Comparison of ENCODE assay signal across 1 cellular context in genomic region chr4:113636438-113636818, GRCh38.
TF ChIP-seq lines count a peak whose summit lies in the region.

No MANE protein-coding gene starts in this region.

TF ChIP-seq in HepG2, 621 proteins besides CTCF, POLR2A, EP300 and RAD21 (continued from another document and continues in another):
- TF ChIP-seq THRA (CRISPR knock-in tag; IDR thresholded peaks at IDR 0.05; ENCODE audit: borderline replicate concordance), result peak; percentile 18; the same call in 1 of the 2 replicates
- TF ChIP-seq MIXL1 (CRISPR knock-in tag; IDR thresholded peaks at IDR 0.05), result peak; percentile 86
- TF ChIP-seq ZNF670 (CRISPR knock-in tag; IDR thresholded peaks at IDR 0.05; ENCODE audit: borderline replicate concordance), result peak; percentile 42; the same call in 1 of the 2 replicates
- peak; percentile 73; the same call in 1 of the 2 replicates for TF ChIP-seq ZNF644 (CRISPR knock-in tag; IDR thresholded peaks at IDR 0.05; ENCODE audit: low read depth)
- TF ChIP-seq, protein P1, sequence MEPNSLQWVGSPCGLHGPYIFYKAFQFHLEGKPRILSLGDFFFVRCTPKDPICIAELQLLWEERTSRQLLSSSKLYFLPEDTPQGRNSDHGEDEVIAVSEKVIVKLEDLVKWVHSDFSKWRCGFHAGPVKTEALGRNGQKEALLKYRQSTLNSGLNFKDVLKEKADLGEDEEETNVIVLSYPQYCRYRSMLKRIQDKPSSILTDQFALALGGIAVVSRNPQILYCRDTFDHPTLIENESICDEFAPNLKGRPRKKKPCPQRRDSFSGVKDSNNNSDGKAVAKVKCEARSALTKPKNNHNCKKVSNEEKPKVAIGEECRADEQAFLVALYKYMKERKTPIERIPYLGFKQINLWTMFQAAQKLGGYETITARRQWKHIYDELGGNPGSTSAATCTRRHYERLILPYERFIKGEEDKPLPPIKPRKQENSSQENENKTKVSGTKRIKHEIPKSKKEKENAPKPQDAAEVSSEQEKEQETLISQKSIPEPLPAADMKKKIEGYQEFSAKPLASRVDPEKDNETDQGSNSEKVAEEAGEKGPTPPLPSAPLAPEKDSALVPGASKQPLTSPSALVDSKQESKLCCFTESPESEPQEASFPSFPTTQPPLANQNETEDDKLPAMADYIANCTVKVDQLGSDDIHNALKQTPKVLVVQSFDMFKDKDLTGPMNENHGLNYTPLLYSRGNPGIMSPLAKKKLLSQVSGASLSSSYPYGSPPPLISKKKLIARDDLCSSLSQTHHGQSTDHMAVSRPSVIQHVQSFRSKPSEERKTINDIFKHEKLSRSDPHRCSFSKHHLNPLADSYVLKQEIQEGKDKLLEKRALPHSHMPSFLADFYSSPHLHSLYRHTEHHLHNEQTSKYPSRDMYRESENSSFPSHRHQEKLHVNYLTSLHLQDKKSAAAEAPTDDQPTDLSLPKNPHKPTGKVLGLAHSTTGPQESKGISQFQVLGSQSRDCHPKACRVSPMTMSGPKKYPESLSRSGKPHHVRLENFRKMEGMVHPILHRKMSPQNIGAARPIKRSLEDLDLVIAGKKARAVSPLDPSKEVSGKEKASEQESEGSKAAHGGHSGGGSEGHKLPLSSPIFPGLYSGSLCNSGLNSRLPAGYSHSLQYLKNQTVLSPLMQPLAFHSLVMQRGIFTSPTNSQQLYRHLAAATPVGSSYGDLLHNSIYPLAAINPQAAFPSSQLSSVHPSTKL (CRISPR knock-in tag; IDR thresholded peaks at IDR 0.05), result peak; percentile 86
- TF ChIP-seq DPF2 (CRISPR knock-in tag; IDR thresholded peaks at IDR 0.05; ENCODE audit: borderline replicate concordance, low read depth), result peak; percentile 19; the same call in 1 of the 2 replicates
- no peak for TF ChIP-seq ZNF253 (CRISPR knock-in tag; IDR thresholded peaks at IDR 0.05; ENCODE audit: borderline replicate concordance)
- TF ChIP-seq E2F1 (CRISPR knock-in tag; IDR thresholded peaks at IDR 0.05), result no peak
- TF ChIP-seq HMGXB4 (CRISPR knock-in tag; IDR thresholded peaks at IDR 0.05; ENCODE audit: borderline replicate concordance in 1 of 2, low read depth in 1 of 2), result peak; percentile 50 to 74; a peak in 2 of 4 replicates
- no peak for TF ChIP-seq SOX6 (IDR thresholded peaks at IDR 0.05)
- peak; percentile 64 for TF ChIP-seq SOX6 (CRISPR knock-in tag; IDR thresholded peaks at IDR 0.05)
- TF ChIP-seq SRSF1 (optimal IDR thresholded peaks at IDR 0.05; ENCODE audit: low read depth, low read length), result no peak
- no peak for TF ChIP-seq NCOA5 (CRISPR knock-in tag; IDR thresholded peaks at IDR 0.05)
- no peak for TF ChIP-seq RELA (CRISPR knock-in tag; IDR thresholded peaks at IDR 0.05)
- peak; percentile 91 for TF ChIP-seq ELF3 (CRISPR knock-in tag; IDR thresholded peaks at IDR 0.05)
- TF ChIP-seq HNF4G (IDR thresholded peaks at IDR 0.05; ENCODE audit: borderline replicate concordance, low read depth, low read length), result peak; percentile 72
- peak; percentile 42; the same call in 1 of the 2 replicates for TF ChIP-seq HNF4G (CRISPR knock-in tag; IDR thresholded peaks at IDR 0.05; ENCODE audit: borderline replicate concordance, low read depth)
- TF ChIP-seq SOX5 (CRISPR knock-in tag; IDR thresholded peaks at IDR 0.05; ENCODE audit: borderline replicate concordance), result peak; percentile 51; the same call in 1 of the 2 replicates
- peak; percentile 54; the same call in 1 of the 2 replicates for TF ChIP-seq HOXA3 (CRISPR knock-in tag; IDR thresholded peaks at IDR 0.05)
- TF ChIP-seq SALL1 (CRISPR knock-in tag; IDR thresholded peaks at IDR 0.05), result peak; percentile 45; the same call in 1 of the 2 replicates
- no peak for TF ChIP-seq ZBTB38 (CRISPR knock-in tag; IDR thresholded peaks at IDR 0.05)
- peak; percentile 97 for TF ChIP-seq ZNF614 (CRISPR knock-in tag; IDR thresholded peaks at IDR 0.05; ENCODE audit: borderline replicate concordance)
- 0 out of 2 replicates have a peak, but pooled peaks have one; percentile 29 for TF ChIP-seq ZBTB7B (CRISPR knock-in tag; IDR thresholded peaks at IDR 0.05)
- TF ChIP-seq ZNF737 (CRISPR knock-in tag; IDR thresholded peaks at IDR 0.05; ENCODE audit: borderline replicate concordance), result no peak
- TF ChIP-seq, protein P2, sequence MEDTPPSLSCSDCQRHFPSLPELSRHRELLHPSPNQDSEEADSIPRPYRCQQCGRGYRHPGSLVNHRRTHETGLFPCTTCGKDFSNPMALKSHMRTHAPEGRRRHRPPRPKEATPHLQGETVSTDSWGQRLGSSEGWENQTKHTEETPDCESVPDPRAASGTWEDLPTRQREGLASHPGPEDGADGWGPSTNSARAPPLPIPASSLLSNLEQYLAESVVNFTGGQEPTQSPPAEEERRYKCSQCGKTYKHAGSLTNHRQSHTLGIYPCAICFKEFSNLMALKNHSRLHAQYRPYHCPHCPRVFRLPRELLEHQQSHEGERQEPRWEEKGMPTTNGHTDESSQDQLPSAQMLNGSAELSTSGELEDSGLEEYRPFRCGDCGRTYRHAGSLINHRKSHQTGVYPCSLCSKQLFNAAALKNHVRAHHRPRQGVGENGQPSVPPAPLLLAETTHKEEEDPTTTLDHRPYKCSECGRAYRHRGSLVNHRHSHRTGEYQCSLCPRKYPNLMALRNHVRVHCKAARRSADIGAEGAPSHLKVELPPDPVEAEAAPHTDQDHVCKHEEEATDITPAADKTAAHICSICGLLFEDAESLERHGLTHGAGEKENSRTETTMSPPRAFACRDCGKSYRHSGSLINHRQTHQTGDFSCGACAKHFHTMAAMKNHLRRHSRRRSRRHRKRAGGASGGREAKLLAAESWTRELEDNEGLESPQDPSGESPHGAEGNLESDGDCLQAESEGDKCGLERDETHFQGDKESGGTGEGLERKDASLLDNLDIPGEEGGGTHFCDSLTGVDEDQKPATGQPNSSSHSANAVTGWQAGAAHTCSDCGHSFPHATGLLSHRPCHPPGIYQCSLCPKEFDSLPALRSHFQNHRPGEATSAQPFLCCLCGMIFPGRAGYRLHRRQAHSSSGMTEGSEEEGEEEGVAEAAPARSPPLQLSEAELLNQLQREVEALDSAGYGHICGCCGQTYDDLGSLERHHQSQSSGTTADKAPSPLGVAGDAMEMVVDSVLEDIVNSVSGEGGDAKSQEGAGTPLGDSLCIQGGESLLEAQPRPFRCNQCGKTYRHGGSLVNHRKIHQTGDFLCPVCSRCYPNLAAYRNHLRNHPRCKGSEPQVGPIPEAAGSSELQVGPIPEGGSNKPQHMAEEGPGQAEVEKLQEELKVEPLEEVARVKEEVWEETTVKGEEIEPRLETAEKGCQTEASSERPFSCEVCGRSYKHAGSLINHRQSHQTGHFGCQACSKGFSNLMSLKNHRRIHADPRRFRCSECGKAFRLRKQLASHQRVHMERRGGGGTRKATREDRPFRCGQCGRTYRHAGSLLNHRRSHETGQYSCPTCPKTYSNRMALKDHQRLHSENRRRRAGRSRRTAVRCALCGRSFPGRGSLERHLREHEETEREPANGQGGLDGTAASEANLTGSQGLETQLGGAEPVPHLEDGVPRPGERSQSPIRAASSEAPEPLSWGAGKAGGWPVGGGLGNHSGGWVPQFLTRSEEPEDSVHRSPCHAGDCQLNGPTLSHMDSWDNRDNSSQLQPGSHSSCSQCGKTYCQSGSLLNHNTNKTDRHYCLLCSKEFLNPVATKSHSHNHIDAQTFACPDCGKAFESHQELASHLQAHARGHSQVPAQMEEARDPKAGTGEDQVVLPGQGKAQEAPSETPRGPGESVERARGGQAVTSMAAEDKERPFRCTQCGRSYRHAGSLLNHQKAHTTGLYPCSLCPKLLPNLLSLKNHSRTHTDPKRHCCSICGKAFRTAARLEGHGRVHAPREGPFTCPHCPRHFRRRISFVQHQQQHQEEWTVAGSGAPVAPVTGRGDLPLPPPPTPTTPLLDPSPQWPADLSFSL (CRISPR knock-in tag; IDR thresholded peaks at IDR 0.05), result no peak
- 0 out of 2 replicates have a peak, but pooled peaks have one; percentile 30 for TF ChIP-seq HDAC2 (CRISPR knock-in tag; IDR thresholded peaks at IDR 0.05)
- TF ChIP-seq MTF1 (CRISPR knock-in tag; IDR thresholded peaks at IDR 0.05), result no peak
- TF ChIP-seq BCL6 (CRISPR knock-in tag; IDR thresholded peaks at IDR 0.05), result peak; percentile 67
- TF ChIP-seq, protein P3, sequence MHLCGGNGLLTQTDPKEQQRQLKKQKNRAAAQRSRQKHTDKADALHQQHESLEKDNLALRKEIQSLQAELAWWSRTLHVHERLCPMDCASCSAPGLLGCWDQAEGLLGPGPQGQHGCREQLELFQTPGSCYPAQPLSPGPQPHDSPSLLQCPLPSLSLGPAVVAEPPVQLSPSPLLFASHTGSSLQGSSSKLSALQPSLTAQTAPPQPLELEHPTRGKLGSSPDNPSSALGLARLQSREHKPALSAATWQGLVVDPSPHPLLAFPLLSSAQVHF (CRISPR knock-in tag; IDR thresholded peaks at IDR 0.05), result no peak
- TF ChIP-seq TCF7 (IDR thresholded peaks at IDR 0.05; ENCODE audit: low read depth), result 0 out of 2 replicates have a peak, but pooled peaks have one; percentile 24
- TF ChIP-seq, protein P4, sequence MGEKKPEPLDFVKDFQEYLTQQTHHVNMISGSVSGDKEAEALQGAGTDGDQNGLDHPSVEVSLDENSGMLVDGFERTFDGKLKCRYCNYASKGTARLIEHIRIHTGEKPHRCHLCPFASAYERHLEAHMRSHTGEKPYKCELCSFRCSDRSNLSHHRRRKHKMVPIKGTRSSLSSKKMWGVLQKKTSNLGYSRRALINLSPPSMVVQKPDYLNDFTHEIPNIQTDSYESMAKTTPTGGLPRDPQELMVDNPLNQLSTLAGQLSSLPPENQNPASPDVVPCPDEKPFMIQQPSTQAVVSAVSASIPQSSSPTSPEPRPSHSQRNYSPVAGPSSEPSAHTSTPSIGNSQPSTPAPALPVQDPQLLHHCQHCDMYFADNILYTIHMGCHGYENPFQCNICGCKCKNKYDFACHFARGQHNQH (CRISPR knock-in tag; IDR thresholded peaks at IDR 0.05), result no peak; the same call in 1 of the 2 replicates
- peak; percentile 58; the same call in 1 of the 2 replicates for TF ChIP-seq ZNF710 (CRISPR knock-in tag; IDR thresholded peaks at IDR 0.05; ENCODE audit: borderline replicate concordance)
- peak; percentile 64; the same call in 1 of the 2 replicates for TF ChIP-seq KDM3A (CRISPR knock-in tag; IDR thresholded peaks at IDR 0.05; ENCODE audit: low read depth)
- no peak for TF ChIP-seq TBL1XR1 (IDR thresholded peaks at IDR 0.05; ENCODE audit: borderline replicate concordance, low read length, partially characterized antibody)
- 0 out of 4 replicates have a peak, but pooled peaks of 1 of the 2 experiments have one; percentile 24 for TF ChIP-seq KLF16 (CRISPR knock-in tag; IDR thresholded peaks at IDR 0.05)
- peak; percentile 50; the same call in 1 of the 2 replicates for TF ChIP-seq ZNF414 (CRISPR knock-in tag; IDR thresholded peaks at IDR 0.05)
